In genomic region chr19:45901912-45902650, GRCh38 we compare ENCODE assay signal across 8 cellular contexts. TPM values are rescaled to one million over a fixed set of nuclear protein-coding genes. Genes with fewer than 3 reads are reported as not detected.
DNase-seq lines count a peak whose midpoint lies in the region; ATAC-seq and TF ChIP-seq lines count a peak whose summit lies in the region.

Gene MYPOP (minus strand): TSS chr19:45902613. CDS start chr19:45901773, 840 bp downstream.

- peak within 1 kb of the TSS; percentile 86 for H3K4me3 ChIP-seq in GM23338
- peak within 1 kb of the TSS; percentile 94 for H3K4me3 ChIP-seq in OCI-LY7 (ENCODE audit: low read depth, low read length, poor library complexity, severe bottlenecking)

- POLR2A ChIA-PET in OCI-LY7 (lab: Charles Lee): interaction anchor here (1.2 to 2.1 kb wide), 2 partner anchors 20 to 38 kb away, joined by 3 to 8 read pairs; partner anchors contain the start of genes FOXA3 and SYMPK

- ATAC-seq in GM23338 (peak; percentile 3), GM19324 (IDR thresholded peaks at IDR 0.05; ENCODE audit: low FRiP score, unreplicated experiment) (no peak), HG02798 (IDR thresholded peaks at IDR 0.05; ENCODE audit: poor library complexity, unreplicated experiment) (no peak), HG03139 (IDR thresholded peaks at IDR 0.05; ENCODE audit: unreplicated experiment) (no peak)
- ATAC-seq in effector memory CD8-positive, alpha-beta T cell (replicated peaks): no peak

- H3K27ac ChIP-seq in GM23338 (ENCODE audit: low read depth) (peak within 1 kb of the TSS; percentile 77), OCI-LY7 (ENCODE audit: low read depth, low read length, poor library complexity, severe bottlenecking) (peak within 1 kb of the TSS; percentile 73)

- H3K36me3 Mint-ChIP-seq in GM23338 (ENCODE audit: low read depth): peaks cover 19% of the 10 kb centered on the region
- peaks cover 34% of the 10 kb centered on the region for H3K36me3 Mint-ChIP-seq in effector memory CD8-positive, alpha-beta T cell (ENCODE audit: insufficient read depth)

- peaks cover 20% of the 10 kb centered on the region for H3K27me3 Mint-ChIP-seq in GM23338 (ENCODE audit: insufficient read depth, low read depth, poor library complexity)
- no peaks in the 10 kb centered on the region for H3K27me3 Mint-ChIP-seq in effector memory CD8-positive, alpha-beta T cell

- DNase-seq in GM23338 (ENCODE audit: low spot score): peak; percentile 59
- no peak for DNase-seq in OCI-LY7 (ENCODE audit: low spot score)
- DNase-seq in effector memory CD8-positive, alpha-beta T cell: no peak
- DNase-seq in myocyte (ENCODE audit: low read depth): peak; percentile 14
- no peak for DNase-seq in activated CD8-positive, alpha-beta memory T cell treated with anti-CD3 and anti-CD28 coated beads for 24 hours

- H3K9me3 ChIP-seq in OCI-LY7 (ENCODE audit: low read length): no peaks in the 10 kb centered on the region

- H3K4me2 ChIP-seq in GM23338 (peak within 1 kb of the TSS; percentile 89), OCI-LY7 (ENCODE audit: low read length) (peak within 1 kb of the TSS; percentile 81)

- no TSS peak for BruUV-seq in OCI-LY7 (replicated peaks; lab: Mats Ljungman, UMichigan)

- CTCF ChIA-PET in OCI-LY7 (lab: Charles Lee; ENCODE audit: unreplicated experiment): no interaction called here

- H4K20me1 ChIP-seq in GM23338 (replicated peaks; ENCODE audit: insufficient read depth): no peaks in the 10 kb centered on the region; the same call in none of the 2 replicates
- H4K20me1 ChIP-seq in OCI-LY7 (ENCODE audit: insufficient read depth, low read length): no peaks in the 10 kb centered on the region

- intact Hi-C loops in OCI-LY7 (cut with micrococcal nuclease; ENCODE audit: unreplicated experiment): loop anchor here (2.0 kb wide), 1 partner anchor 25 kb away; no protein-coding TSS in a partner anchor

- peaks cover 9% of the 10 kb centered on the region for H3K4me1 Mint-ChIP-seq in GM23338
- peaks cover 16% of the 10 kb centered on the region in 2 donors for H3K4me1 Mint-ChIP-seq in effector memory CD8-positive, alpha-beta T cell (ENCODE audit: low read depth in 2 of 2)

- H3F3A ChIP-seq in GM23338 (replicated peaks; ENCODE audit: low read depth): peaks cover 21% of the 10 kb centered on the region; the same call in 1 of the 2 replicates

- peak within 1 kb of the TSS; percentile 66 for H3K27ac Mint-ChIP-seq in GM23338
- H3K27ac Mint-ChIP-seq in effector memory CD8-positive, alpha-beta T cell: peak within 1 kb of the TSS; percentile 86 to 93

- no peaks in the 10 kb centered on the region for H3K79me2 ChIP-seq in GM23338 (replicated peaks; ENCODE audit: insufficient read depth)
- H3K79me2 ChIP-seq in OCI-LY7 (ENCODE audit: insufficient read depth, low read depth, low read length): peaks cover 18% of the 10 kb centered on the region; the same call in 1 of the 2 replicates

- H3K9me3 Mint-ChIP-seq in GM23338: no peaks in the 10 kb centered on the region
- H3K9me3 Mint-ChIP-seq in effector memory CD8-positive, alpha-beta T cell: no peaks in the 10 kb centered on the region

- H3K4me1 ChIP-seq in GM23338 (ENCODE audit: insufficient read depth) (peaks cover 6% of the 10 kb centered on the region; the same call in 1 of the 2 replicates), OCI-LY7 (ENCODE audit: insufficient read depth, low read length, poor library complexity, severe bottlenecking) (peaks cover 20% of the 10 kb centered on the region)

- no peak for TF ChIP-seq CTCF in GM23338 (conservative IDR thresholded peaks at IDR 0.05; ENCODE audit: low read depth in 2 of 2)
- 0 out of 2 replicates have a peak, but pooled peaks have one; percentile 28 for TF ChIP-seq CTCF in OCI-LY7 (conservative IDR thresholded peaks at IDR 0.05; ENCODE audit: low read length)

- peak within 1 kb of the TSS; percentile 95 for H3K4me3 Mint-ChIP-seq in GM23338
- H3K4me3 Mint-ChIP-seq in effector memory CD8-positive, alpha-beta T cell: peak within 1 kb of the TSS; percentile 93 to 96

- H3K9me2 ChIP-seq in GM23338 (ENCODE audit: insufficient read depth): no peaks in the 10 kb centered on the region
- H3K9me2 ChIP-seq in OCI-LY7 (ENCODE audit: insufficient read depth, low read length): no peaks in the 10 kb centered on the region

- H3K36me3 ChIP-seq in GM23338 (ENCODE audit: insufficient read depth) (no peaks in the 10 kb centered on the region), OCI-LY7 (ENCODE audit: insufficient read depth, low read length) (peaks cover 30% of the 10 kb centered on the region)

- H2AFZ ChIP-seq in GM23338: peak within 1 kb of the TSS; percentile 93
- H2AFZ ChIP-seq in OCI-LY7 (ENCODE audit: low read length): peak within 1 kb of the TSS; percentile 36; the same call in 1 of the 2 replicates

- peaks cover 23% of the 10 kb centered on the region for H3K27me3 ChIP-seq in GM23338 (ENCODE audit: insufficient read depth)

TF ChIP-seq in GM23338, 12 proteins besides CTCF, POLR2A, EP300 and RAD21 (continues in another document):
- TF ChIP-seq EZH2 (IDR thresholded peaks at IDR 0.05; ENCODE audit: low read depth, unreplicated experiment): no peak
- no peak for TF ChIP-seq POLR2AphosphoS5 (IDR thresholded peaks at IDR 0.05; ENCODE audit: low read depth)
- TF ChIP-seq ZNF462 (CRISPR knock-in tag; IDR thresholded peaks at IDR 0.05): no peak
- no peak for TF ChIP-seq ZNF331 (CRISPR knock-in tag; IDR thresholded peaks at IDR 0.05; ENCODE audit: low read depth)
- no peak for TF ChIP-seq STAT1 (IDR thresholded peaks at IDR 0.05; ENCODE audit: unreplicated experiment)
- TF ChIP-seq ETS1 (IDR thresholded peaks at IDR 0.05): no peak

RNA-seq across cellular contexts. Expression of gene MYPOP, which starts in this region (rescaled TPM):
- 6.9 and 7.9 TPM in 2 replicates for total RNA-seq in GM23338 (2014; rRNA removed; shearing (Covaris generic))
- polyA plus RNA-seq in GM23338 (2016; fragmentation: Nextera tagmentation; extraction: Ambion mirVana): 2.7 and 3.0 TPM in 2 replicates
- total RNA-seq in OCI-LY7 (2014; rRNA removed; shearing (Covaris generic)): 5.2 and 5.3 TPM in 2 replicates
- 15.6 and 16.1 TPM in 2 replicates for total RNA-seq in OCI-LY7 (2022)
- total RNA-seq in myocyte: 5.1 and 5.8 TPM in 2 replicates
- 9.3 TPM for polyA plus RNA-seq in myocyte (2012)

Comparison
In these comparisons a context has a peak if more than half of its experiments do, and no peak if none do; other contexts are left out.
1. DNase-seq: peak in GM23338 (single experiment) and myocyte (single experiment); none in OCI-LY7 (single experiment), effector memory CD8-positive, alpha-beta T cell (0 of 3) and activated CD8-positive, alpha-beta memory T cell treated with anti-CD3 and anti-CD28 coated beads for 24 hours (single experiment).